In the genomic region with DNA sequence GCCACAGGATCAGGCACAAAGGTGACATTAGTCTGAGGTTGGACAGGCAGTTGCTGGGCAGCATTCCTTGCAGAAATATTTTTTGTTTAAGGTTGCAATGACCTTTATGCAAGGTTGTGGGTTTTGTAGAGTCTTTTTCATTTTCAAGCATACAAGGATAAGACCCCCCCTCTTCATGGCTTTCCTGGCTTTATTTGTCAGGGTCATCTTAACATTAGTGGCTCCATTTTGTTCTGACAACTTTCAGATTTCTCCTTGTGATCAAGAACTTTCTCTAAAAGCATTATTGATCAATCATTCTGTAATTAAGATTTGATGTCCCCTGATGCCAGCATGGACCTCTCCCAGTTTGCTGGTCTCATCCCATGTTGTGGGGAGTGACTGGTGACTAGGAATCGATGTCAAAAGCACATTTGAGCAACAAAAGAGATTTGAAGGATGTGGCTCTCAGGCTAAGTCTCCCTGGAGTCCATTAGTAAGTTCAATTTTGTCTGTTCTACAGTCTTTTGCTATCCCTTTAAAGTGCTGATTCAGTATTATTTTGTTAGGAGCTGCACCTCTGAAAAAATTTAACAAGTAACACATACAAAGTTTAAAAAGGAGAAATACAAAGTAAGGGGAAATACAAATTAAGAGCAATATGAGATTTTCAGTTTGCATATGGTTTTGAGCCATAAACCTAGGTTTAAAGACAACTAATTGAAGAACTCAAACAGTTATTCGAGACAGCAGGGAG, we compare ENCODE assay signal across 13 cellular contexts. TPM values are rescaled to one million over a fixed set of nuclear protein-coding genes. Genes with fewer than 3 reads are reported as not detected.
DNase-seq lines count a peak whose midpoint lies in the region; ATAC-seq and FAIRE-seq lines count a peak whose summit lies in the region.
"Had no signal": no experiment of that assay in that cellular context is flagged by ENCODE, and none has a peak within 500 bp of the region (broad histone marks: within the 10 kb centered on the region; RNA-seq: fewer than 3 reads in every experiment).

No MANE protein-coding gene starts in this region.

- peaks cover 63% of the 10 kb centered on the region for H3K4me1 ChIP-seq in BLaER1
- peaks cover 62 to 74% of the 10 kb centered on the region in 2 donors for H3K4me1 ChIP-seq in naive thymus-derived CD4-positive, alpha-beta T cell (ENCODE audit: control insufficient read depth in 2 of 2, insufficient read depth in 2 of 2, low read length in 2 of 2)

- H3K27me3 ChIP-seq in BLaER1, result no peaks in the 10 kb centered on the region
- no peaks in the 10 kb centered on the region for H3K27me3 ChIP-seq in naive thymus-derived CD4-positive, alpha-beta T cell (ENCODE audit: control insufficient read depth in 2 of 2, insufficient read depth in 2 of 2, low read length in 2 of 2)
- H3K27me3 ChIP-seq: cardiac muscle cell had no signal

- H3K27ac Mint-ChIP-seq in activated naive CD8-positive, alpha-beta T cell treated with anti-CD3 and anti-CD28 coated beads, Interleukin-2, amount 10 ng/mL, durations not matched to agents 7 days and 5 days, result peak overlapping the region; percentile 97
- peak overlapping the region; percentile 80 to 100 (median 98) for H3K27ac Mint-ChIP-seq in naive thymus-derived CD4-positive, alpha-beta T cell

- no peaks in the 10 kb centered on the region for H3K27me3 Mint-ChIP-seq in activated naive CD8-positive, alpha-beta T cell treated with anti-CD3 and anti-CD28 coated beads, Interleukin-2, amount 10 ng/mL, durations not matched to agents 7 days and 5 days
- no peaks in the 10 kb centered on the region for H3K27me3 Mint-ChIP-seq in naive thymus-derived CD4-positive, alpha-beta T cell

- POLR2A ChIA-PET in activated naive CD8-positive, alpha-beta T cell treated with anti-CD3 and anti-CD28 coated beads, Interleukin-2, amount 10 ng/mL, durations not matched to agents 7 days and 5 days (lab: Charles Lee), result interaction anchor here (0.8 to 1.9 kb wide), 6 partner anchors 8 to 140 kb away, joined by 3 to 29 read pairs (median 6); partner anchors contain the start of gene PLA2G4C
- POLR2A ChIA-PET in naive thymus-derived CD4-positive, alpha-beta T cell (lab: Charles Lee), result interaction anchor here (1.2 to 2.2 kb wide), 9 partner anchors 7 to 113 kb away, joined by 4 to 22 read pairs (median 7); partner anchors contain the start of genes SYNGR4, TMEM143 and ZSWIM9

- peak; percentile 66 for FAIRE-seq in GM18507 (lab: Jason Lieb, UNC)
- FAIRE-seq: D721Med had no signal

- CTCF ChIA-PET in naive thymus-derived CD4-positive, alpha-beta T cell (lab: Charles Lee), result interaction anchor here (1.3 kb wide), 1 partner anchor 9 kb away, joined by 7 read pairs; no protein-coding TSS in a partner anchor

- no peak for ATAC-seq in activated naive CD8-positive, alpha-beta T cell treated with anti-CD3 and anti-CD28 coated beads, Interleukin-2, amount 10 ng/mL, durations not matched to agents 7 days and 5 days (ENCODE audit: low read depth)
- no peak for ATAC-seq in naive thymus-derived CD4-positive, alpha-beta T cell
- ATAC-seq in HG03439 (IDR thresholded peaks at IDR 0.05; ENCODE audit: unreplicated experiment) (no peak), GM21528 (IDR thresholded peaks at IDR 0.05; ENCODE audit: low FRiP score, unreplicated experiment) (no peak)
- ATAC-seq in activated CD4-positive, CD25-positive, alpha-beta regulatory T cell treated with anti-CD3 and anti-CD28 coated beads, Interleukin-2, amount 50 U/mL, for 24 hours, result no peak

- H3K4me2 ChIP-seq in BLaER1, result peak overlapping the region; percentile 81

- H3K27ac ChIP-seq in BLaER1, result peak overlapping the region; percentile 92
- peak overlapping the region; percentile 92 for H3K27ac ChIP-seq in naive thymus-derived CD4-positive, alpha-beta T cell (ENCODE audit: low read depth, low read length)
- H3K27ac ChIP-seq: cardiac muscle cell had no signal

- peaks cover 63% of the 10 kb centered on the region for H3K4me1 Mint-ChIP-seq in activated naive CD8-positive, alpha-beta T cell treated with anti-CD3 and anti-CD28 coated beads, Interleukin-2, amount 10 ng/mL, durations not matched to agents 7 days and 5 days
- peaks cover 59 to 88% (median 75%) of the 10 kb centered on the region in 7 donors for H3K4me1 Mint-ChIP-seq in naive thymus-derived CD4-positive, alpha-beta T cell

- no peaks in the 10 kb centered on the region for H3K9me3 ChIP-seq in BLaER1
- H3K9me3 ChIP-seq in naive thymus-derived CD4-positive, alpha-beta T cell (ENCODE audit: control insufficient read depth in 2 of 3, low read length in 3 of 3), result no peaks in the 10 kb centered on the region

- DNase-seq in GM18507 (ENCODE audit: extremely low spot score, insufficient read length, low read depth), result no peak
- no peak for DNase-seq in activated naive CD8-positive, alpha-beta T cell treated with anti-CD3 and anti-CD28 coated beads, Interleukin-2, amount 10 ng/mL, durations not matched to agents 7 days and 5 days
- no peak for DNase-seq in naive thymus-derived CD4-positive, alpha-beta T cell
- DNase-seq in posterior vena cava (ENCODE audit: low spot score), result no peak
- DNase-seq: H7; NCI-H1930; stimulated activated CD8-positive, alpha-beta memory T cell treated with anti-CD3 and anti-CD28 coated beads, Interleukin-4, amount 100 ng/mL, for 48 hours had no signal

- no peak overlapping the region for H3K4me3 ChIP-seq in BLaER1
- H3K4me3 ChIP-seq in naive thymus-derived CD4-positive, alpha-beta T cell (ENCODE audit: low read length), result peak overlapping the region; percentile 83
- H3K4me3 ChIP-seq: cardiac muscle cell had no signal

- H3K36me3 Mint-ChIP-seq in activated naive CD8-positive, alpha-beta T cell treated with anti-CD3 and anti-CD28 coated beads, Interleukin-2, amount 10 ng/mL, durations not matched to agents 7 days and 5 days, result peaks cover 50% of the 10 kb centered on the region
- peaks cover 9 to 47% (median 24%) of the 10 kb centered on the region in 5 donors for H3K36me3 Mint-ChIP-seq in naive thymus-derived CD4-positive, alpha-beta T cell

- H4K20me1 ChIP-seq in BLaER1, result no peaks in the 10 kb centered on the region

- no peaks in the 10 kb centered on the region for H3K9me3 Mint-ChIP-seq in activated naive CD8-positive, alpha-beta T cell treated with anti-CD3 and anti-CD28 coated beads, Interleukin-2, amount 10 ng/mL, durations not matched to agents 7 days and 5 days
- no peaks in the 10 kb centered on the region for H3K9me3 Mint-ChIP-seq in naive thymus-derived CD4-positive, alpha-beta T cell

- H3K9ac ChIP-seq in BLaER1, result no peak overlapping the region

- intact Hi-C loops in naive thymus-derived CD4-positive, alpha-beta T cell (cut with micrococcal nuclease), result no loop called here
- intact Hi-C loops in posterior vena cava (cut with DNase I), result no loop called here

- peak overlapping the region; percentile 94 for H3K4me3 Mint-ChIP-seq in activated naive CD8-positive, alpha-beta T cell treated with anti-CD3 and anti-CD28 coated beads, Interleukin-2, amount 10 ng/mL, durations not matched to agents 7 days and 5 days
- H3K4me3 Mint-ChIP-seq in naive thymus-derived CD4-positive, alpha-beta T cell, result peak overlapping the region; percentile 62 to 99 (median 95)

- H3K36me3 ChIP-seq in BLaER1, result peaks cover 24% of the 10 kb centered on the region
- H3K36me3 ChIP-seq in naive thymus-derived CD4-positive, alpha-beta T cell (ENCODE audit: control insufficient read depth in 2 of 3, insufficient read depth in 3 of 3, low read length in 3 of 3), result peaks cover 5 to 6% (median 6%) of the 10 kb centered on the region in 3 experiments

RNA-seq across cellular contexts. Expression of gene CARD8, which starts 5.3 kb away (rescaled TPM):
- total RNA-seq in activated naive CD8-positive, alpha-beta T cell treated with anti-CD3 and anti-CD28 coated beads, Interleukin-2, amount 10 ng/mL, durations not matched to agents 7 days and 5 days, result 100 to 1,000 TPM; 249 to 255 TPM
- total RNA-seq in naive thymus-derived CD4-positive, alpha-beta T cell, result 100 to 1,000 TPM; 104 to 301 (median 182) TPM
- polyA plus RNA-seq in naive thymus-derived CD4-positive, alpha-beta T cell, result 100 to 1,000 TPM in 1 of 2 donors, 10 to 100 TPM in 1; 73.6 to 101 TPM
- total RNA-seq in posterior vena cava, result 10 to 100 TPM; 44.0 to 54.2 TPM

RNA-seq across cellular contexts. Expression of gene ZNF114, which starts 19.4 kb away (rescaled TPM):
- under 1 TPM in 1 of 2 experiments, not detected in 1; 0.39 TPM for total RNA-seq in activated naive CD8-positive, alpha-beta T cell treated with anti-CD3 and anti-CD28 coated beads, Interleukin-2, amount 10 ng/mL, durations not matched to agents 7 days and 5 days
- total RNA-seq in naive thymus-derived CD4-positive, alpha-beta T cell, result under 1 TPM in 2 of 5 experiments, not detected in 3; 0.29 to 0.51 TPM
- polyA plus RNA-seq in naive thymus-derived CD4-positive, alpha-beta T cell, result not detected
- total RNA-seq in posterior vena cava, result under 1 TPM; 0.37 to 0.38 TPM
